In genomic region chr15:70096215-70096974, GRCh38 we compare ENCODE assay signal across 8 cellular contexts. TPM values are rescaled to one million over a fixed set of nuclear protein-coding genes. Genes with fewer than 3 reads are reported as not detected.
A peak's percentile ranks its signal among the peaks of the same experiment; 100 is the strongest.
DNase-seq lines count a peak whose midpoint lies in the region; ATAC-seq and TF ChIP-seq lines count a peak whose summit lies in the region.

No MANE protein-coding gene starts in this region.

- H3K36me3 ChIP-seq in tibial artery = peaks cover 0 to 13% (median 10%) of the 10 kb centered on the region in 3 donors

- DNase-seq in GM10266 (ENCODE audit: extremely low spot score) = peak; percentile 75
- DNase-seq in NB4 (ENCODE audit: low read depth) = peak; percentile 77
- peak; percentile 79 for DNase-seq in activated CD8-positive, alpha-beta T cell treated with anti-CD3 and anti-CD28 coated beads for 36 hours
- DNase-seq in epithelial cell of esophagus (ENCODE audit: low read depth) = peak; percentile 72
- peak; percentile 73 for DNase-seq in nephron progenitor cell
- peak; percentile 59 to 82 for DNase-seq in tibial artery
- no peak for DNase-seq in SKM-1 treated with dmso at 0.1 percent for 144 hours (lab: John Stamatoyannopoulos, UW; ENCODE audit: unreplicated experiment)

- H3K36me3 Mint-ChIP-seq in activated CD8-positive, alpha-beta T cell treated with anti-CD3 and anti-CD28 coated beads for 36 hours (ENCODE audit: low read depth) = peaks cover 38% of the 10 kb centered on the region
- H3K36me3 Mint-ChIP-seq in nephron progenitor cell (ENCODE audit: low read depth) = peaks cover 13% of the 10 kb centered on the region

- H3K9me3 Mint-ChIP-seq in activated CD8-positive, alpha-beta T cell treated with anti-CD3 and anti-CD28 coated beads for 36 hours = no peaks in the 10 kb centered on the region
- no peaks in the 10 kb centered on the region for H3K9me3 Mint-ChIP-seq in nephron progenitor cell

- H3K27me3 ChIP-seq in tibial artery = no peaks in the 10 kb centered on the region

- H3K4me1 Mint-ChIP-seq in activated CD8-positive, alpha-beta T cell treated with anti-CD3 and anti-CD28 coated beads for 36 hours (ENCODE audit: low read depth) = peaks cover 40% of the 10 kb centered on the region
- H3K4me1 Mint-ChIP-seq in nephron progenitor cell = peaks cover 63% of the 10 kb centered on the region

- no peak for TF ChIP-seq CTCF in GM10266 (IDR thresholded peaks at IDR 0.05; ENCODE audit: control insufficient read depth, insufficient read depth, low read depth, missing control alignments)
- TF ChIP-seq CTCF in NB4 (IDR thresholded peaks at IDR 0.05; ENCODE audit: low read depth, low read length) = no peak
- peak; percentile 3 for TF ChIP-seq CTCF in activated CD8-positive, alpha-beta T cell treated with anti-CD3 and anti-CD28 coated beads for 36 hours (IDR thresholded peaks at IDR 0.05)
- TF ChIP-seq CTCF in epithelial cell of esophagus (IDR thresholded peaks at IDR 0.05; ENCODE audit: insufficient read depth, low read depth, low read length, missing control alignments) = no peak
- no peak for TF ChIP-seq CTCF in nephron progenitor cell (IDR thresholded peaks at IDR 0.05)
- no peak for TF ChIP-seq CTCF in tibial artery (IDR thresholded peaks at IDR 0.05)

- CTCF ChIA-PET in activated CD8-positive, alpha-beta T cell treated with anti-CD3 and anti-CD28 coated beads for 36 hours (lab: Charles Lee) = interaction anchor here (1.0 to 2.6 kb wide), 4 partner anchors 10 to 341 kb away, joined by 3 to 11 read pairs (median 4); no protein-coding TSS in a partner anchor

- H3K27ac Mint-ChIP-seq in activated CD8-positive, alpha-beta T cell treated with anti-CD3 and anti-CD28 coated beads for 36 hours = peak overlapping the region; percentile 91
- H3K27ac Mint-ChIP-seq in nephron progenitor cell = peak overlapping the region; percentile 93

- TF ChIP-seq POLR2A in NB4 (IDR thresholded peaks at IDR 0.05; ENCODE audit: extremely low read depth, insufficient read length) = no peak

- H3K4me3 Mint-ChIP-seq in activated CD8-positive, alpha-beta T cell treated with anti-CD3 and anti-CD28 coated beads for 36 hours = peak overlapping the region; percentile 81
- peak overlapping the region; percentile 99 for H3K4me3 Mint-ChIP-seq in nephron progenitor cell

- POLR2A ChIA-PET in activated CD8-positive, alpha-beta T cell treated with anti-CD3 and anti-CD28 coated beads for 36 hours (lab: Charles Lee) = interaction anchor here (0.5 to 5.8 kb wide), 13 partner anchors 14 to 642 kb away, joined by 3 to 37 read pairs (median 3); partner anchors contain the start of gene RPLP1

- intact Hi-C loops in activated CD8-positive, alpha-beta T cell treated with anti-CD3 and anti-CD28 coated beads for 36 hours (cut with micrococcal nuclease) = loop anchor here (5.0 to 10.0 kb wide), 4 partner anchors 339 to 629 kb away; no protein-coding TSS in a partner anchor
- intact Hi-C loops in tibial artery (cut with DNase I; ENCODE audit: low total_unique reads) = loop anchor here (5.0 to 10.0 kb wide), 4 partner anchors 61 to 522 kb away; no protein-coding TSS in a partner anchor

- peak overlapping the region; percentile 95 to 97 for H3K27ac ChIP-seq in tibial artery

- H3K9me3 ChIP-seq in tibial artery = no peaks in the 10 kb centered on the region

- H3K4me3 ChIP-seq in NB4 (ENCODE audit: low read depth, low read length) (peak overlapping the region; percentile 88), epithelial cell of esophagus (ENCODE audit: low read length) (peak overlapping the region; percentile 76), tibial artery (peak overlapping the region; percentile 78 to 95)

- no peaks in the 10 kb centered on the region for H3K27me3 Mint-ChIP-seq in activated CD8-positive, alpha-beta T cell treated with anti-CD3 and anti-CD28 coated beads for 36 hours
- peaks cover 9% of the 10 kb centered on the region for H3K27me3 Mint-ChIP-seq in nephron progenitor cell (ENCODE audit: low read depth, poor library complexity)

- ATAC-seq in activated CD8-positive, alpha-beta T cell treated with anti-CD3 and anti-CD28 coated beads for 36 hours = peak; percentile 4
- ATAC-seq in HG02970 (IDR thresholded peaks at IDR 0.05; ENCODE audit: low FRiP score, unreplicated experiment) = no peak

- peaks cover 4 to 69% (median 57%) of the 10 kb centered on the region in 4 donors for H3K4me1 ChIP-seq in tibial artery

RNA-seq across cellular contexts. Expression of gene TLE3, which starts 1.3 kb away (rescaled TPM):
- total RNA-seq in activated CD8-positive, alpha-beta T cell treated with anti-CD3 and anti-CD28 coated beads for 36 hours = 10 to 100 TPM; 48.4 to 64.2 TPM
